1 cellular context compared by ENCODE assay signal in genomic region chr11:118435233-118435892, GRCh38.
A peak's percentile ranks its signal among the peaks of the same experiment; 100 is the strongest.
TF ChIP-seq lines count a peak whose summit lies in the region.

No MANE protein-coding gene starts in this region.

TF ChIP-seq in HEK293, 187 proteins besides CTCF, POLR2A, EP300 and RAD21 (continued from another document and continues in another):
- TF ChIP-seq ZBTB10 (tag by site-specific recombination; IDR thresholded peaks at IDR 0.05) (peak; percentile 44; the same call in 1 of the 2 replicates), BCL11B (tag by site-specific recombination; IDR thresholded peaks at IDR 0.05; ENCODE audit: low read depth) (peak; percentile 37; the same call in 1 of the 2 replicates), GLI4 (tag by site-specific recombination; IDR thresholded peaks at IDR 0.05) (no peak), OSR2 (tag by site-specific recombination; IDR thresholded peaks at IDR 0.05) (no peak), ZNF202 (tag by site-specific recombination; IDR thresholded peaks at IDR 0.05; ENCODE audit: borderline replicate concordance) (no peak), ZBTB21 (tag by site-specific recombination; IDR thresholded peaks at IDR 0.05) (no peak), SETDB1 (IDR thresholded peaks at IDR 0.05; ENCODE audit: insufficient read length, low read length) (no peak), ZNF24 (tag by site-specific recombination; IDR thresholded peaks at IDR 0.05) (peak; percentile 15; the same call in 1 of the 2 replicates), ZSCAN23 (tag by site-specific recombination; IDR thresholded peaks at IDR 0.05) (no peak), ZNF324 (tag by site-specific recombination; IDR thresholded peaks at IDR 0.05) (0 out of 2 replicates have a peak, but pooled peaks have one; percentile 19), ZNF76 (tag by site-specific recombination; IDR thresholded peaks at IDR 0.05; ENCODE audit: borderline replicate concordance, low read depth) (peak; percentile 22; the same call in 1 of the 2 replicates), ZBTB11 (tag by site-specific recombination; conservative IDR thresholded peaks at IDR 0.05; ENCODE audit: low read depth) (peak; percentile 31), YY1 (tag by site-specific recombination; IDR thresholded peaks at IDR 0.05) (no peak), ZNF335 (tag by site-specific recombination; conservative IDR thresholded peaks at IDR 0.05) (peak; percentile 78), ZBTB17 (tag by site-specific recombination; IDR thresholded peaks at IDR 0.05) (peak; percentile 87), KLF1 (tag by site-specific recombination; IDR thresholded peaks at IDR 0.05) (peak; percentile 42; the same call in 1 of the 2 replicates), ZNF280C (tag by site-specific recombination; IDR thresholded peaks at IDR 0.05) (no peak), KLF9 (tag by site-specific recombination; IDR thresholded peaks at IDR 0.05; ENCODE audit: low read depth) (no peak; the same call in 1 of the 2 replicates), AEBP2 (tag by site-specific recombination; IDR thresholded peaks at IDR 0.05; ENCODE audit: borderline replicate concordance) (no peak), ZNF433 (tag by site-specific recombination; IDR thresholded peaks at IDR 0.05; ENCODE audit: low read depth) (no peak), ZNF16 (tag by site-specific recombination; IDR thresholded peaks at IDR 0.05; ENCODE audit: low read depth) (no peak), ZNF404 (tag by site-specific recombination; IDR thresholded peaks at IDR 0.05) (no peak), ZNF530 (tag by site-specific recombination; IDR thresholded peaks at IDR 0.05; ENCODE audit: low read depth) (no peak), ZNF354C (tag by site-specific recombination; IDR thresholded peaks at IDR 0.05; ENCODE audit: borderline replicate concordance, low read depth) (no peak), GLI2 (tag by site-specific recombination; IDR thresholded peaks at IDR 0.05; ENCODE audit: borderline replicate concordance, low read depth) (no peak), ZXDB (tag by site-specific recombination; IDR thresholded peaks at IDR 0.05) (peak; percentile 39), ZNF830 (tag by site-specific recombination; IDR thresholded peaks at IDR 0.05; ENCODE audit: low read depth) (no peak), ZNF175 (tag by site-specific recombination; IDR thresholded peaks at IDR 0.05) (no peak), ZBTB44 (tag by site-specific recombination; IDR thresholded peaks at IDR 0.05) (peak; percentile 85), ZNF341 (tag by site-specific recombination; IDR thresholded peaks at IDR 0.05; ENCODE audit: low read depth) (peak; percentile 85), ZBTB8A (tag by site-specific recombination; IDR thresholded peaks at IDR 0.05) (0 out of 2 replicates have a peak, but pooled peaks have one; percentile 11), HOXD13 (CRISPR knock-in tag; IDR thresholded peaks at IDR 0.05; ENCODE audit: borderline replicate concordance) (no peak)
- TF ChIP-seq, protein P1, sequence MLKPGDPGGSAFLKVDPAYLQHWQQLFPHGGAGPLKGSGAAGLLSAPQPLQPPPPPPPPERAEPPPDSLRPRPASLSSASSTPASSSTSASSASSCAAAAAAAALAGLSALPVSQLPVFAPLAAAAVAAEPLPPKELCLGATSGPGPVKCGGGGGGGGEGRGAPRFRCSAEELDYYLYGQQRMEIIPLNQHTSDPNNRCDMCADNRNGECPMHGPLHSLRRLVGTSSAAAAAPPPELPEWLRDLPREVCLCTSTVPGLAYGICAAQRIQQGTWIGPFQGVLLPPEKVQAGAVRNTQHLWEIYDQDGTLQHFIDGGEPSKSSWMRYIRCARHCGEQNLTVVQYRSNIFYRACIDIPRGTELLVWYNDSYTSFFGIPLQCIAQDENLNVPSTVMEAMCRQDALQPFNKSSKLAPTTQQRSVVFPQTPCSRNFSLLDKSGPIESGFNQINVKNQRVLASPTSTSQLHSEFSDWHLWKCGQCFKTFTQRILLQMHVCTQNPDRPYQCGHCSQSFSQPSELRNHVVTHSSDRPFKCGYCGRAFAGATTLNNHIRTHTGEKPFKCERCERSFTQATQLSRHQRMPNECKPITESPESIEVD (tag by site-specific recombination; IDR thresholded peaks at IDR 0.05), result no peak
- TF ChIP-seq, protein P2, sequence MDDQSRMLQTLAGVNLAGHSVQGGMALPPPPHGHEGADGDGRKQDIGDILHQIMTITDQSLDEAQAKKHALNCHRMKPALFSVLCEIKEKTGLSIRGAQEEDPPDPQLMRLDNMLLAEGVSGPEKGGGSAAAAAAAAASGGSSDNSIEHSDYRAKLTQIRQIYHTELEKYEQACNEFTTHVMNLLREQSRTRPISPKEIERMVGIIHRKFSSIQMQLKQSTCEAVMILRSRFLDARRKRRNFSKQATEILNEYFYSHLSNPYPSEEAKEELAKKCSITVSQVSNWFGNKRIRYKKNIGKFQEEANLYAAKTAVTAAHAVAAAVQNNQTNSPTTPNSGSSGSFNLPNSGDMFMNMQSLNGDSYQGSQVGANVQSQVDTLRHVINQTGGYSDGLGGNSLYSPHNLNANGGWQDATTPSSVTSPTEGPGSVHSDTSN (CRISPR knock-in tag; IDR thresholded peaks at IDR 0.05), result no peak
- TF ChIP-seq, protein P3, sequence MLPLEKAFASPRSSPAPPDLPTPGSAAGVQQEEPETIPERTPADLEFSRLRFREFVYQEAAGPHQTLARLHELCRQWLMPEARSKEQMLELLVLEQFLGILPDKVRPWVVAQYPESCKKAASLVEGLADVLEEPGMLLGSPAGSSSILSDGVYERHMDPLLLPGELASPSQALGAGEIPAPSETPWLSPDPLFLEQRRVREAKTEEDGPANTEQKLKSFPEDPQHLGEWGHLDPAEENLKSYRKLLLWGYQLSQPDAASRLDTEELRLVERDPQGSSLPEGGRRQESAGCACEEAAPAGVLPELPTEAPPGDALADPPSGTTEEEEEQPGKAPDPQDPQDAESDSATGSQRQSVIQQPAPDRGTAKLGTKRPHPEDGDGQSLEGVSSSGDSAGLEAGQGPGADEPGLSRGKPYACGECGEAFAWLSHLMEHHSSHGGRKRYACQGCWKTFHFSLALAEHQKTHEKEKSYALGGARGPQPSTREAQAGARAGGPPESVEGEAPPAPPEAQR (tag by site-specific recombination; IDR thresholded peaks at IDR 0.05), result no peak
- TF ChIP-seq, protein P4, sequence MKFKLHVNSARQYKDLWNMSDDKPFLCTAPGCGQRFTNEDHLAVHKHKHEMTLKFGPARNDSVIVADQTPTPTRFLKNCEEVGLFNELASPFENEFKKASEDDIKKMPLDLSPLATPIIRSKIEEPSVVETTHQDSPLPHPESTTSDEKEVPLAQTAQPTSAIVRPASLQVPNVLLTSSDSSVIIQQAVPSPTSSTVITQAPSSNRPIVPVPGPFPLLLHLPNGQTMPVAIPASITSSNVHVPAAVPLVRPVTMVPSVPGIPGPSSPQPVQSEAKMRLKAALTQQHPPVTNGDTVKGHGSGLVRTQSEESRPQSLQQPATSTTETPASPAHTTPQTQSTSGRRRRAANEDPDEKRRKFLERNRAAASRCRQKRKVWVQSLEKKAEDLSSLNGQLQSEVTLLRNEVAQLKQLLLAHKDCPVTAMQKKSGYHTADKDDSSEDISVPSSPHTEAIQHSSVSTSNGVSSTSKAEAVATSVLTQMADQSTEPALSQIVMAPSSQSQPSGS (tag by site-specific recombination; IDR thresholded peaks at IDR 0.05; ENCODE audit: low read depth), result no peak
- TF ChIP-seq, protein P5, sequence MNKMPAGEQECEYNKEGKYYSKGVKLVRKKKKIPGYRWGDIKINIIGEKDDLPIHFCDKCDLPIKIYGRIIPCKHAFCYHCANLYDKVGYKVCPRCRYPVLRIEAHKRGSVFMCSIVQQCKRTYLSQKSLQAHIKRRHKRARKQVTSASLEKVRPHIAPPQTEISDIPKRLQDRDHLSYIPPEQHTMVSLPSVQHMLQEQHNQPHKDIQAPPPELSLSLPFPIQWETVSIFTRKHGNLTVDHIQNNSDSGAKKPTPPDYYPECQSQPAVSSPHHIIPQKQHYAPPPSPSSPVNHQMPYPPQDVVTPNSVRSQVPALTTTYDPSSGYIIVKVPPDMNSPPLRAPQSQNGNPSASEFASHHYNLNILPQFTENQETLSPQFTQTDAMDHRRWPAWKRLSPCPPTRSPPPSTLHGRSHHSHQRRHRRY (tag by site-specific recombination; IDR thresholded peaks at IDR 0.05), result no peak
- TF ChIP-seq, protein P6, sequence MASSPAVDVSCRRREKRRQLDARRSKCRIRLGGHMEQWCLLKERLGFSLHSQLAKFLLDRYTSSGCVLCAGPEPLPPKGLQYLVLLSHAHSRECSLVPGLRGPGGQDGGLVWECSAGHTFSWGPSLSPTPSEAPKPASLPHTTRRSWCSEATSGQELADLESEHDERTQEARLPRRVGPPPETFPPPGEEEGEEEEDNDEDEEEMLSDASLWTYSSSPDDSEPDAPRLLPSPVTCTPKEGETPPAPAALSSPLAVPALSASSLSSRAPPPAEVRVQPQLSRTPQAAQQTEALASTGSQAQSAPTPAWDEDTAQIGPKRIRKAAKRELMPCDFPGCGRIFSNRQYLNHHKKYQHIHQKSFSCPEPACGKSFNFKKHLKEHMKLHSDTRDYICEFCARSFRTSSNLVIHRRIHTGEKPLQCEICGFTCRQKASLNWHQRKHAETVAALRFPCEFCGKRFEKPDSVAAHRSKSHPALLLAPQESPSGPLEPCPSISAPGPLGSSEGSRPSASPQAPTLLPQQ (tag by site-specific recombination; IDR thresholded peaks at IDR 0.05), result 0 out of 2 replicates have a peak, but pooled peaks have one; percentile 13
